In the genomic region with DNA sequence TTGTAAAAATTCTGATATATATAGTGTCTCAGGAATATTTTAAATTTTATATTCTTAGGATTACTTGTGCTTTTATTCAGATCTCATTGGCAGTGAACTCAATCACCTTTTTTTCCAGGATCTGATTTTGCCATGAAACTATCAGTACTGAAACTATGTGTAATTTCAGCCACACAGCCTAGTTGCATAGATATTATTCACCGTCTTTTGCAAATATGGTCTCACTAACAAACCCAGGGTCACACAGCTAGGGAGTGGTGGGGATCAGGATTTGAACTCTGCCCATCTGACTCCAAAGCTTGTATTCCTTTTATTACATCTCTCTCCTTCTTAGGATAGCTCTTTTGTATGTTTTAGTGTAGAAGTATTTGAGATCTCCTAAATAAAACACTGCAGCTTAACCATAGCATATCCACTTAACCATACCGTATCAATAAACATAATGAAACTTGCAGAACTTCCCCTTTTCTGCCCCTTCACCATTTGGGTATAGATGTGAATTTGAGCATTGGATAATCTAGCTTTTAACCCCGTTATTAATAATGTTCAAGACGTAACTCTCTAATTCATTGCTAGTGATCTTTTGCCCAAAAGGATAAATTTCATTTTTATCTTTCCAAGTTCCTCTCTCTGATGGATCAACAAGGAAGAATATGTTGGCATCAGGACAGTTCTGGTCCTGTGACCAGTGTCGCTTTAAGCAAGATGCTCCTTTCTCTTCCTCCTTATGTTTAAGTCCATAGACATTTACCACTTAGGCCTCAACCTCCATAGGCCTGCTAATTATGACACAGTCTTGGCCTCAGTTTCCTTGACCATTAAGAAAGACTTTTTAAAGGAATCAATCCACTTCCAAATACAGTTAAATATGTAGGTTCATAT, we compare ENCODE assay signal across 12 cellular contexts.
A peak's percentile ranks its signal among the peaks of the same experiment; 100 is the strongest.
DNase-seq lines count a peak whose midpoint lies in the region; ATAC-seq lines count a peak whose summit lies in the region.
"Had no signal": no experiment of that assay in that cellular context is flagged by ENCODE, and none has a peak within 500 bp of the region (broad histone marks: within the 10 kb centered on the region; RNA-seq: fewer than 3 reads in every experiment).

No MANE protein-coding gene starts in this region.

- DNase-seq in memory B cell (ENCODE audit: low spot score in 2 of 2) (peak in 1 of 2 donors; percentile 9), T-helper 17 cell (no peak), activated T-cell treated with anti-CD3 and anti-CD28 coated beads for 4 hours (no peak), DMS79 (lab: John Stamatoyannopoulos, UW) (no peak)
- no peak for DNase-seq in activated CD4-positive, alpha-beta memory T cell treated with anti-CD3 and anti-CD28 coated beads, Interleukin-2, amount 10 ng/mL, durations not matched to agents 7 days and 5 days
- DNase-seq: endodermal cell; stimulated activated CD4-positive, alpha-beta T cell treated with anti-CD3 and anti-CD28 coated beads, Interleukin-4, amount 100 ng/mL, for 4 hours had no signal

- H3K9me3 Mint-ChIP-seq in memory B cell, result no peaks in the 10 kb centered on the region
- H3K9me3 Mint-ChIP-seq in activated CD4-positive, alpha-beta memory T cell treated with anti-CD3 and anti-CD28 coated beads, Interleukin-2, amount 10 ng/mL, durations not matched to agents 7 days and 5 days, result no peaks in the 10 kb centered on the region
- H3K9me3 Mint-ChIP-seq: endodermal cell, neural crest cell had no signal

- H3K4me1 Mint-ChIP-seq in memory B cell, result peaks cover 35% of the 10 kb centered on the region
- H3K4me1 Mint-ChIP-seq in T-helper 17 cell, result peaks cover 34% of the 10 kb centered on the region
- H3K4me1 Mint-ChIP-seq in activated CD4-positive, alpha-beta memory T cell treated with anti-CD3 and anti-CD28 coated beads, Interleukin-2, amount 10 ng/mL, durations not matched to agents 7 days and 5 days, result peaks cover 30% of the 10 kb centered on the region

- H3K27ac Mint-ChIP-seq in memory B cell, result no peak overlapping the region
- no peak overlapping the region for H3K27ac Mint-ChIP-seq in T-helper 17 cell
- no peak overlapping the region for H3K27ac Mint-ChIP-seq in activated CD4-positive, alpha-beta memory T cell treated with anti-CD3 and anti-CD28 coated beads, Interleukin-2, amount 10 ng/mL, durations not matched to agents 7 days and 5 days
- H3K27ac Mint-ChIP-seq: endodermal cell had no signal

- H3K27me3 Mint-ChIP-seq in memory B cell, result peaks cover 7% of the 10 kb centered on the region
- H3K27me3 Mint-ChIP-seq in T-helper 17 cell, result peaks cover 5% of the 10 kb centered on the region
- H3K27me3 Mint-ChIP-seq in activated CD4-positive, alpha-beta memory T cell treated with anti-CD3 and anti-CD28 coated beads, Interleukin-2, amount 10 ng/mL, durations not matched to agents 7 days and 5 days, result peaks cover 2% of the 10 kb centered on the region

- POLR2A ChIA-PET in activated CD4-positive, alpha-beta memory T cell treated with anti-CD3 and anti-CD28 coated beads, Interleukin-2, amount 10 ng/mL, durations not matched to agents 7 days and 5 days (lab: Charles Lee), result no interaction called here

- no peaks in the 10 kb centered on the region for H3K9me3 ChIP-seq in T-helper 17 cell (ENCODE audit: control insufficient read depth, low read length, poor library complexity, severe bottlenecking)

- ATAC-seq in GM18502 (IDR thresholded peaks at IDR 0.05; ENCODE audit: poor library complexity, unreplicated experiment), result peak; percentile 59
- peak; percentile 41 for ATAC-seq in GM21423 (IDR thresholded peaks at IDR 0.05; ENCODE audit: unreplicated experiment)
- ATAC-seq in HG03442 (IDR thresholded peaks at IDR 0.05; ENCODE audit: unreplicated experiment), result peak; percentile 35
- peak; percentile 61 for ATAC-seq in memory B cell (ENCODE audit: low read depth)
- ATAC-seq in T-helper 17 cell, result no peak
- ATAC-seq: activated CD4-positive, CD25-positive, alpha-beta regulatory T cell treated with anti-CD3 and anti-CD28 coated beads, Interleukin-2, amount 50 U/mL, for 24 hours had no signal

- no peak overlapping the region for H3K4me3 Mint-ChIP-seq in memory B cell
- no peak overlapping the region for H3K4me3 Mint-ChIP-seq in T-helper 17 cell
- no peak overlapping the region for H3K4me3 Mint-ChIP-seq in activated CD4-positive, alpha-beta memory T cell treated with anti-CD3 and anti-CD28 coated beads, Interleukin-2, amount 10 ng/mL, durations not matched to agents 7 days and 5 days
- H3K4me3 Mint-ChIP-seq: endodermal cell, neural crest cell had no signal

- CTCF ChIA-PET in activated CD4-positive, alpha-beta memory T cell treated with anti-CD3 and anti-CD28 coated beads, Interleukin-2, amount 10 ng/mL, durations not matched to agents 7 days and 5 days (lab: Charles Lee), result interaction anchor here (0.6 to 4.3 kb wide), 8 partner anchors 9 to 534 kb away, joined by 3 to 33 read pairs (median 4); no protein-coding TSS in a partner anchor

- H3K36me3 Mint-ChIP-seq in memory B cell, result no peaks in the 10 kb centered on the region
- no peaks in the 10 kb centered on the region for H3K36me3 Mint-ChIP-seq in T-helper 17 cell (ENCODE audit: low read depth)
- H3K36me3 Mint-ChIP-seq in activated CD4-positive, alpha-beta memory T cell treated with anti-CD3 and anti-CD28 coated beads, Interleukin-2, amount 10 ng/mL, durations not matched to agents 7 days and 5 days (ENCODE audit: low read depth), result no peaks in the 10 kb centered on the region
